Comparison of ENCODE assay signal across 23 cellular contexts in the genomic region with DNA sequence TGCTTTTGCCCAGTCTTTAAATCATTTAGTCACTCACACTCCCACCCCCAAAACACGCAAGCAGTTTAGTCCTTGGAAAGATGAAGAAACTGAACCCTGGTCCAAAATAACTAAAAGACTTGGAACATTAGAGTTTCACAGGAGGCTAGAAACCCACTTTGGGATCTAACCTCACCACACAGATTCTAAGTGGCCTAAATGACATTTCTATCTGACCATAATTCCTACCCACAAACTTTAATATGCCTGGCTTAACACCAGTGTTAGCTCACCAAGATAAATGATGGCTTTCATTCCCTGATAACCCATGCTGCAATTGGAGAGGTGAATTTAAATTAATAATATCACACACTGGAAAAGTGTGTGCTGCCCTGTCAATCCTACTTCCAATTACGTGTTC.
A peak's percentile ranks its signal among the peaks of the same experiment; 100 is the strongest.
DNase-seq lines count a peak whose midpoint lies in the region; ATAC-seq, FAIRE-seq and TF ChIP-seq lines count a peak whose summit lies in the region.
"Had no signal": no experiment of that assay in that cellular context is flagged by ENCODE, and none has a peak within 500 bp of the region (broad histone marks: within the 10 kb centered on the region; RNA-seq: fewer than 3 reads in every experiment).

No MANE protein-coding gene starts in this region.

- H3K27ac Mint-ChIP-seq in astrocyte (ENCODE audit: unreplicated experiment): peak overlapping the region; percentile 48
- H3K27ac Mint-ChIP-seq in CD8-positive, alpha-beta T cell: no peak overlapping the region
- H3K27ac Mint-ChIP-seq: CD14-positive monocyte; CD4-positive, alpha-beta T cell; GM23338 had no signal

- no peak overlapping the region for H3K4me3 Mint-ChIP-seq in astrocyte (ENCODE audit: unreplicated experiment)
- no peak overlapping the region for H3K4me3 Mint-ChIP-seq in CD8-positive, alpha-beta T cell
- H3K4me3 Mint-ChIP-seq: CD14-positive monocyte; CD4-positive, alpha-beta T cell; GM23338; H9 had no signal

- ATAC-seq in HG02798 (IDR thresholded peaks at IDR 0.05; ENCODE audit: poor library complexity, unreplicated experiment) (no peak), GM21526 (IDR thresholded peaks at IDR 0.05; ENCODE audit: low FRiP score, unreplicated experiment) (no peak)
- ATAC-seq in CD8-positive, alpha-beta T cell: no peak
- ATAC-seq: A549, GM23338, HCT116 had no signal

- intact Hi-C loops in CD8-positive, alpha-beta T cell (cut with DNase I, micrococcal nuclease): no loop called here

- CTCF ChIA-PET in CD8-positive, alpha-beta T cell (lab: Charles Lee): no interaction called here

- no peak overlapping the region for H3K4me2 ChIP-seq in astrocyte (ENCODE audit: low read length)
- H3K4me2 ChIP-seq: A549, GM23338 had no signal

- H2AFZ ChIP-seq in astrocyte (ENCODE audit: low read depth, low read length): no peak overlapping the region

- H3K27ac ChIP-seq in astrocyte (ENCODE audit: low read depth, low read length): no peak overlapping the region
- H3K27ac ChIP-seq in CD8-positive, alpha-beta T cell (ENCODE audit: low read depth, low read length): no peak overlapping the region
- H3K27ac ChIP-seq: A549; BLaER1 treated with 17β-estradiol and CSF1 and Interleukin-3, amounts not matched to agents 10 nM and 100 nM had no signal

- H3K4me1 ChIP-seq in astrocyte (ENCODE audit: insufficient read depth, low read length): no peaks in the 10 kb centered on the region
- H3K4me1 ChIP-seq in CD8-positive, alpha-beta T cell (ENCODE audit: insufficient read depth, low read length): no peaks in the 10 kb centered on the region
- H3K4me1 ChIP-seq: A549, BE2C had no signal

- no peaks in the 10 kb centered on the region for H4K20me1 ChIP-seq in astrocyte (ENCODE audit: insufficient read depth, low read length)
- H4K20me1 ChIP-seq: BLaER1 treated with 17β-estradiol and CSF1 and Interleukin-3, amounts not matched to agents 10 nM and 100 nM had no signal

- FAIRE-seq in astrocyte (lab: Jason Lieb, UNC): no peak
- FAIRE-seq: A549, G401.6, GM12892 had no signal

- H3K27me3 ChIP-seq in astrocyte (ENCODE audit: insufficient read depth, low read length): no peaks in the 10 kb centered on the region
- H3K27me3 ChIP-seq in CD8-positive, alpha-beta T cell (ENCODE audit: insufficient read depth, low read length): no peaks in the 10 kb centered on the region
- H3K27me3 ChIP-seq: BE2C; BLaER1 treated with 17β-estradiol and CSF1 and Interleukin-3, amounts not matched to agents 10 nM and 100 nM had no signal

- H3K4me3 ChIP-seq in astrocyte (ENCODE audit: insufficient read depth, low read depth, low read length): no peak overlapping the region
- no peak overlapping the region for H3K4me3 ChIP-seq in CD8-positive, alpha-beta T cell (ENCODE audit: low read depth, low read length)
- H3K4me3 ChIP-seq: A549; BLaER1 treated with 17β-estradiol and CSF1 and Interleukin-3, amounts not matched to agents 10 nM and 100 nM; GM23338 had no signal

- no peaks in the 10 kb centered on the region for H3K9me3 ChIP-seq in astrocyte (ENCODE audit: insufficient read depth, low read depth, low read length)
- no peaks in the 10 kb centered on the region for H3K9me3 ChIP-seq in CD8-positive, alpha-beta T cell (ENCODE audit: low read length)
- H3K9me3 ChIP-seq: A549, BE2C had no signal

- no peaks in the 10 kb centered on the region for H3K27me3 Mint-ChIP-seq in astrocyte (ENCODE audit: low read depth, unreplicated experiment)
- no peaks in the 10 kb centered on the region for H3K27me3 Mint-ChIP-seq in CD8-positive, alpha-beta T cell (ENCODE audit: low read depth)
- H3K27me3 Mint-ChIP-seq: CD4-positive, alpha-beta T cell had no signal

- no peak overlapping the region for H3K9ac ChIP-seq in astrocyte (ENCODE audit: low read length)
- H3K9ac ChIP-seq: BLaER1 treated with 17β-estradiol and CSF1 and Interleukin-3, amounts not matched to agents 10 nM and 100 nM had no signal

- H3K79me2 ChIP-seq in astrocyte (ENCODE audit: insufficient read depth, low read length): no peaks in the 10 kb centered on the region

- H3K36me3 Mint-ChIP-seq in astrocyte (ENCODE audit: low read depth, unreplicated experiment): no peaks in the 10 kb centered on the region
- H3K36me3 Mint-ChIP-seq in CD8-positive, alpha-beta T cell: no peaks in the 10 kb centered on the region
- H3K36me3 Mint-ChIP-seq: CD14-positive monocyte had no signal

- DNase-seq in astrocyte (ENCODE audit: low read depth): peak; percentile 21
- peak; percentile 20 for DNase-seq in kidney tubule cell (ENCODE audit: low spot score)
- peak; percentile 29 for DNase-seq in renal cortical epithelial cell (ENCODE audit: low read depth)
- no peak for DNase-seq in RPMI8226
- DNase-seq in CD8-positive, alpha-beta T cell: no peak
- DNase-seq: 8988T; AML-193; BE2C; Calu3; CD4-positive, alpha-beta T cell; COR-L47; DMS53; DND-41; H9 had no signal

- no peak for TF ChIP-seq CTCF in astrocyte (IDR thresholded peaks at IDR 0.05; ENCODE audit: insufficient read depth, low read depth, low read length)
- no peak for TF ChIP-seq CTCF in CD8-positive, alpha-beta T cell (IDR thresholded peaks at IDR 0.05)

- no peaks in the 10 kb centered on the region for H3K36me3 ChIP-seq in astrocyte (ENCODE audit: insufficient read depth, low read length)
- no peaks in the 10 kb centered on the region for H3K36me3 ChIP-seq in CD8-positive, alpha-beta T cell (ENCODE audit: insufficient read depth, low read length)
- H3K36me3 ChIP-seq: BE2C; BLaER1 treated with 17β-estradiol and CSF1 and Interleukin-3, amounts not matched to agents 10 nM and 100 nM had no signal

- POLR2A ChIA-PET in CD8-positive, alpha-beta T cell (lab: Charles Lee): no interaction called here

- H3K4me1 Mint-ChIP-seq in astrocyte (ENCODE audit: low read depth, unreplicated experiment): peaks cover 13% of the 10 kb centered on the region
- no peaks in the 10 kb centered on the region for H3K4me1 Mint-ChIP-seq in CD8-positive, alpha-beta T cell (ENCODE audit: low read depth)
- H3K4me1 Mint-ChIP-seq: GM23338, H9 had no signal

- H3K9me3 Mint-ChIP-seq in astrocyte (ENCODE audit: unreplicated experiment): no peaks in the 10 kb centered on the region
- no peaks in the 10 kb centered on the region for H3K9me3 Mint-ChIP-seq in CD8-positive, alpha-beta T cell
- H3K9me3 Mint-ChIP-seq: CD4-positive, alpha-beta T cell; H9 had no signal

Comparison
In these comparisons a context has a peak if more than half of its experiments do, and no peak if none do; other contexts are left out.
1. DNase-seq: peak in astrocyte (single experiment), kidney tubule cell (single experiment) and renal cortical epithelial cell (single experiment); none in RPMI8226 (single experiment) and CD8-positive, alpha-beta T cell (0 of 7).